ENCODE assay signal across 17 cellular contexts in the genomic region with DNA sequence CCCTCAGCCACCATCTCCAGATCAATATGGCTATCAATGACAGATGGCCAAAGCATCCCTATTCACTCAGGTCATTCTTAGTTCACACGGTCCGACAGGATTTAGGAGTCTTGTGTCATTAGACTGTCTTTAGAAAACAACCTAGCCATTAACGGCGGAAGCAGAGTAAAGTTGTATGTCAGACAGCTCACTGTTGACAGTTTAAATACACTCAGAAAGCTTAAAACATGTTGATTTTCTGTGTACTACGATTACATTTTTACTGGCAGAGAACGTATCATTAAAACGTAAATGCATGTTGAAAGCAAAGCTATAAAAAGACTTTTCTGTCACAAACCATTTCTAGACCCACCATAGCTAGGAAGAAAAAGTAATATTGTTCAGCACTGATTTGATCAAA.
A peak's percentile ranks its signal among the peaks of the same experiment; 100 is the strongest.
DNase-seq lines count a peak whose midpoint lies in the region; TF ChIP-seq lines count a peak whose summit lies in the region.
"Had no signal": no experiment of that assay in that cellular context is flagged by ENCODE, and none has a peak within 500 bp of the region (broad histone marks: within the 10 kb centered on the region; RNA-seq: fewer than 3 reads in every experiment).

No MANE protein-coding gene starts in this region.

- H4K20me1 ChIP-seq in neural cell (ENCODE audit: insufficient read depth) = no peaks in the 10 kb centered on the region

- no peak overlapping the region for H3K27ac ChIP-seq in neural cell (ENCODE audit: low read length)

- H3K36me3 Mint-ChIP-seq in type B pancreatic cell = no peaks in the 10 kb centered on the region
- H3K36me3 Mint-ChIP-seq: CD4-positive, alpha-beta memory T cell had no signal

- POLR2A ChIA-PET in HEK293T (lab: Yijun Ruan, JAX) = no interaction called here

- H3K36me3 ChIP-seq in neural cell (ENCODE audit: insufficient read depth, low read length) = no peaks in the 10 kb centered on the region
- H3K36me3 ChIP-seq: HAP-1 had no signal

- peak; percentile 63 for TF ChIP-seq EP300 in neural cell (conservative IDR thresholded peaks at IDR 0.05; ENCODE audit: poor library complexity, severe bottlenecking)

- H3K79me2 ChIP-seq in neural cell (replicated peaks; ENCODE audit: insufficient read depth, low read length) = no peaks in the 10 kb centered on the region

- intact Hi-C loops in head of caudate nucleus (cut with DNase I) = no loop called here

- CTCF ChIA-PET in HEK293T (lab: Yijun Ruan, JAX) = no interaction called here

- H3K4me1 Mint-ChIP-seq in type B pancreatic cell (ENCODE audit: unreplicated experiment) = peaks cover 18% of the 10 kb centered on the region
- H3K4me1 Mint-ChIP-seq: CD4-positive, alpha-beta memory T cell; GM23338 had no signal

- peak overlapping the region; percentile 0 for H3K4me2 ChIP-seq in neural cell (ENCODE audit: low read length)
- H3K4me2 ChIP-seq: GM23338 had no signal

- H3K9me3 Mint-ChIP-seq in type B pancreatic cell = peaks cover 5% of the 10 kb centered on the region
- H3K9me3 Mint-ChIP-seq: CD4-positive, alpha-beta memory T cell; GM23338 had no signal

- TF ChIP-seq RAD21 in neural cell (conservative IDR thresholded peaks at IDR 0.05) = no peak

- H2AFZ ChIP-seq in neural cell (ENCODE audit: low read depth, low read length) = no peak overlapping the region
- H2AFZ ChIP-seq: GM23338 had no signal

- H3K4me3 ChIP-seq in neural cell (ENCODE audit: low read length) = no peak overlapping the region
- H3K4me3 ChIP-seq: GM23338, HAP-1 had no signal

- no peaks in the 10 kb centered on the region for H3K9me2 ChIP-seq in neural cell (ENCODE audit: insufficient read depth, low read length)

- H3K4me3 Mint-ChIP-seq in type B pancreatic cell = no peak overlapping the region
- H3K4me3 Mint-ChIP-seq: CD4-positive, alpha-beta memory T cell; GM23338 had no signal

- peak overlapping the region; percentile 25 for H3K27ac Mint-ChIP-seq in type B pancreatic cell
- H3K27ac Mint-ChIP-seq: CD4-positive, alpha-beta memory T cell; GM23338 had no signal

- H3K27me3 Mint-ChIP-seq in type B pancreatic cell = no peaks in the 10 kb centered on the region

- TF ChIP-seq CTCF in neural cell (IDR thresholded peaks at IDR 0.05; ENCODE audit: poor library complexity, severe bottlenecking) (no peak), type B pancreatic cell (conservative IDR thresholded peaks at IDR 0.05) (no peak)

- no peak overlapping the region for H3K9ac ChIP-seq in neural cell (ENCODE audit: low read length)

- H3F3A ChIP-seq in neural cell (ENCODE audit: insufficient read depth, low read length, poor library complexity, severe bottlenecking) = no peaks in the 10 kb centered on the region

- no peaks in the 10 kb centered on the region for H3K9me3 ChIP-seq in neural cell (ENCODE audit: low read length)
- H3K9me3 ChIP-seq: HAP-1 had no signal

- H3K27me3 ChIP-seq in neural cell (ENCODE audit: insufficient read depth, low read depth, low read length) = no peaks in the 10 kb centered on the region

- no peak for DNase-seq in HEK293T (ENCODE audit: extremely low spot score)
- DNase-seq in left kidney (ENCODE audit: low read depth, low spot score) = peak; percentile 38
- DNase-seq in type B pancreatic cell (ENCODE audit: extremely low spot score, unreplicated experiment) = no peak
- no peak for DNase-seq in HT-29 (ENCODE audit: low spot score)
- DNase-seq in NCI-H446 treated with DMSO at 0.1 percent for 48 hours (lab: John Stamatoyannopoulos, UW) = no peak
- DNase-seq in head of caudate nucleus = no peak
- no peak for DNase-seq in occipital lobe (lab: John Stamatoyannopoulos, UW)
- DNase-seq: C1 segment of cervical spinal cord; Calu3; CD4-positive, alpha-beta memory T cell; COR-L47; DMS53; DMS79 treated with DMSO at 0.1 percent for 48 hours; GF-D8 had no signal

TF ChIP-seq in HEK293T, 16 proteins besides CTCF, POLR2A, EP300 and RAD21:
- TF ChIP-seq LEF1 (IDR thresholded peaks at IDR 0.05; ENCODE audit: borderline replicate concordance) = no peak
- TF ChIP-seq, protein P1, sequence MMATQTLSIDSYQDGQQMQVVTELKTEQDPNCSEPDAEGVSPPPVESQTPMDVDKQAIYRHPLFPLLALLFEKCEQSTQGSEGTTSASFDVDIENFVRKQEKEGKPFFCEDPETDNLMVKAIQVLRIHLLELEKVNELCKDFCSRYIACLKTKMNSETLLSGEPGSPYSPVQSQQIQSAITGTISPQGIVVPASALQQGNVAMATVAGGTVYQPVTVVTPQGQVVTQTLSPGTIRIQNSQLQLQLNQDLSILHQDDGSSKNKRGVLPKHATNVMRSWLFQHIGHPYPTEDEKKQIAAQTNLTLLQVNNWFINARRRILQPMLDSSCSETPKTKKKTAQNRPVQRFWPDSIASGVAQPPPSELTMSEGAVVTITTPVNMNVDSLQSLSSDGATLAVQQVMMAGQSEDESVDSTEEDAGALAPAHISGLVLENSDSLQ (IDR thresholded peaks at IDR 0.05) = peak; percentile 69
- TF ChIP-seq ARNT (IDR thresholded peaks at IDR 0.05) = no peak
- TF ChIP-seq TARDBP (IDR thresholded peaks at IDR 0.05) = no peak

TF ChIP-seq in neural cell, 6 proteins besides CTCF, POLR2A, EP300 and RAD21:
- no peak for TF ChIP-seq TAF1 (IDR thresholded peaks at IDR 0.05; ENCODE audit: low read depth)
